In the genomic region with DNA sequence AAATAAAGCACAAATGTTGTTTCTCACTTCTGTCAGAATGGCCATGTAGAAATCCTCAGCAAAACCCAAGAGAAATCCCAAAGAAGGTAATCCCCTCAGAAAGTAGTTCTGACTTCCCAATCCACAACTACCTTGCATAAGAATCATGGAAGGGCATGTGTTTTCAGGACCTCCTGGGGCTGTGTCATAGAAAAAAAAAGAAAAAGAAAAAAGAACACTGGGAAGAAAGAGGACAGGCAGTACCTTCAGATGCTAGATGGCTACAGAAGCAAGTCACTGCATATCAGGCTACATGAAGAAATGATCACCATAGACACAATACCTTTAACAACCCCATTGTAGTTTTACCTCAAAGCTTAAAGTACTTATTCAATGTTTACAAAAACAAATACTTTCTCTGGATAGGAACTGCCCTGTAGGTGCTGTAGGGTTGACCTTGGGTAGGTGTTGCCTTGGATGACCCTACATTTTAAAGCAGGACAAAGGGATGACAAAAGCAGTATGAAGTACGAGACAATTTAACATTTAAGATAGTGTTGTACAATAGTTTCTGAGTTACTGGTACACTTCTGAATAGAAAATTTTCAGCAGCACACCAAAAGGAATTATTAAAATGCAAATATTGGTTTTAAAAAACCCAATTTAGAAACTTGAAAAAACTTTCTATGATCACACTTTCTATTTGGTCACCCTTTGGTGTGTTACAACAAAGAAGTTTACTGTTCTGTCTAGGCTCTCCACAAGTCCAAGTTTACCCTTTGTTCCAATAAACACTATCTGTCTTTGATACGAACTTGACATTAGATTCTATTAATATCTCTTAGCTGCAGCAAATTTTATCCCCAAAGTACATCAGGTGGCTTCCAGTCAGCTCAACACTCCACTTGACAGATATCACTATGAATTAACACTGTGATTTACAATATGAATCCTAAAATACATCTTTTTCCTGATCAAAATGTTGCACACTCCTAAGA, we compare ENCODE assay signal across 12 cellular contexts. TPM values are rescaled to one million over a fixed set of nuclear protein-coding genes. Genes with fewer than 3 reads are reported as not detected.
DNase-seq lines count a peak whose midpoint lies in the region; ATAC-seq and TF ChIP-seq lines count a peak whose summit lies in the region.
"Had no signal": no experiment of that assay in that cellular context is flagged by ENCODE, and none has a peak within 500 bp of the region (broad histone marks: within the 10 kb centered on the region; RNA-seq: fewer than 3 reads in every experiment).

No MANE protein-coding gene starts in this region.

- WGBS in psoas muscle, 3 donors, result 43 to 54% (median 43%) methylated on average over 2 of the region's 2 CpGs

- H3K36me3 Mint-ChIP-seq in Calu3 (ENCODE audit: insufficient read depth, unreplicated experiment), result peaks cover 19% of the 10 kb centered on the region

- H3K27me3 ChIP-seq in H7 (ENCODE audit: control insufficient read depth, insufficient read depth, low read length) (no peaks in the 10 kb centered on the region), left ventricle myocardium inferior (ENCODE audit: low read depth) (no peaks in the 10 kb centered on the region), psoas muscle (ENCODE audit: insufficient read depth in 3 of 3, low read length in 2 of 3) (no peaks in the 10 kb centered on the region)
- H3K27me3 ChIP-seq: breast epithelium, tibial artery had no signal

- no peak overlapping the region for H3K4me3 Mint-ChIP-seq in Calu3 (ENCODE audit: low read depth, unreplicated experiment)

- no peak for TF ChIP-seq CTCF in VCaP (conservative IDR thresholded peaks at IDR 0.05)
- no peak for TF ChIP-seq CTCF in left ventricle myocardium inferior (IDR thresholded peaks at IDR 0.05; ENCODE audit: borderline replicate concordance)
- TF ChIP-seq CTCF in psoas muscle (IDR thresholded peaks at IDR 0.05), result no peak
- TF ChIP-seq CTCF in Calu3 (IDR thresholded peaks at IDR 0.05; ENCODE audit: unreplicated experiment), result no peak

- H3K36me3 ChIP-seq in H7 (replicated peaks; ENCODE audit: control insufficient read depth, insufficient read depth, low read length) (no peaks in the 10 kb centered on the region), left ventricle myocardium inferior (no peaks in the 10 kb centered on the region), psoas muscle (ENCODE audit: insufficient read depth in 1 of 2, low read depth in 1 of 2) (peaks cover 0 to 5% of the 10 kb centered on the region in 2 donors)
- H3K36me3 ChIP-seq: breast epithelium, tibial artery had no signal

- peak overlapping the region; percentile 70 for H3K27ac ChIP-seq in VCaP
- peak overlapping the region; percentile 81 for H3K27ac ChIP-seq in left ventricle myocardium inferior (replicated peaks)
- H3K27ac ChIP-seq in psoas muscle, result peak overlapping the region; percentile 20
- H3K27ac ChIP-seq: breast epithelium, parathyroid adenoma, tibial artery had no signal

- no peaks in the 10 kb centered on the region for H3K9me3 ChIP-seq in left ventricle myocardium inferior (replicated peaks)
- no peaks in the 10 kb centered on the region for H3K9me3 ChIP-seq in psoas muscle
- H3K9me3 ChIP-seq: breast epithelium, tibial artery had no signal

- H3K9me3 Mint-ChIP-seq in Calu3 (ENCODE audit: low read depth, unreplicated experiment), result no peaks in the 10 kb centered on the region

- no peaks in the 10 kb centered on the region for H3K27me3 Mint-ChIP-seq in Calu3 (ENCODE audit: unreplicated experiment)

- H3K4me1 ChIP-seq in left ventricle myocardium inferior (peaks cover 85% of the 10 kb centered on the region), psoas muscle (peaks cover 49% of the 10 kb centered on the region)
- H3K4me1 ChIP-seq: parathyroid adenoma had no signal

- CTCF ChIA-PET in Calu3 (lab: Charles Lee), result no interaction called here

- intact Hi-C loops in left ventricle myocardium inferior (cut with micrococcal nuclease), result no loop called here
- intact Hi-C loops in psoas muscle (cut with DNase I), result loop anchor here in 1 of 2 donors (5.0 kb wide), 1 partner anchor 36 kb away; no protein-coding TSS in a partner anchor
- intact Hi-C loops in Calu3 (cut with micrococcal nuclease; ENCODE audit: unreplicated experiment), result no loop called here

- no peak overlapping the region for H3K27ac Mint-ChIP-seq in Calu3 (ENCODE audit: unreplicated experiment)

- ATAC-seq in psoas muscle (peak in 1 of 4 donors; percentile 51), GM18873 (IDR thresholded peaks at IDR 0.05; ENCODE audit: low FRiP score, unreplicated experiment) (no peak)

- peaks cover 16% of the 10 kb centered on the region for H3K4me1 Mint-ChIP-seq in Calu3 (ENCODE audit: low read depth, unreplicated experiment)

- BruUV-seq in Calu3 (replicated peaks; lab: Mats Ljungman, UMichigan), result no TSS peak

- H3K4me3 ChIP-seq in H7 (ENCODE audit: insufficient read depth, low read depth, low read length) (no peak overlapping the region), left ventricle myocardium inferior (no peak overlapping the region), psoas muscle (no peak overlapping the region)
- H3K4me3 ChIP-seq: breast epithelium, tibial artery had no signal

- DNase-seq in H7 (peak; percentile 44), left ventricle myocardium inferior (no peak), psoas muscle (no peak), NCI-H345 (lab: John Stamatoyannopoulos, UW) (no peak), Calu3 (no peak)
- DNase-seq: activated naive CD4-positive, alpha-beta T cell treated with Interleukin-2 at 50 U/mL for 16 hours; tibial artery had no signal

RNA-seq across cellular contexts. Expression of a gene that starts 5.0 kb away (rescaled TPM):
- 57.0 and 77.0 TPM in 2 replicates for total RNA-seq in H7 (2014; rRNA removed; shearing (Covaris generic))
- 12.5 TPM for total RNA-seq in left ventricle myocardium inferior
- total RNA-seq in psoas muscle, result 10 to 100 TPM in 2 of 4 donors, 1 to 10 TPM in 2; 6.4 to 13.7 (median 10.2) TPM
- 10 to 100 TPM in 2 of 3 donors, 1 to 10 TPM in 1; 9.7 to 26.2 (median 13.6) TPM for polyA plus RNA-seq in psoas muscle
- total RNA-seq in Calu3 (2022), result 17.6 and 21.8 TPM in 2 replicates

RNA-seq across cellular contexts. Expression of a gene that starts 23.4 kb away (rescaled TPM):
- 49.0 and 52.5 TPM in 2 replicates for total RNA-seq in H7 (2014; rRNA removed; shearing (Covaris generic))
- 0.44 TPM for total RNA-seq in left ventricle myocardium inferior
- total RNA-seq in psoas muscle, result 1 to 10 TPM in 2 of 4 donors, under 1 TPM in 2; 0.19 to 1.7 (median 0.60) TPM
- polyA plus RNA-seq in psoas muscle, result under 1 TPM; 0.10 to 0.27 (median 0.12) TPM
- 0.59 and 0.78 TPM in 2 replicates for total RNA-seq in Calu3 (2022)
- total RNA-seq: fibroblast of villous mesenchyme had no signal

Comparison
In these comparisons a context has a peak if more than half of its experiments do, and no peak if none do; other contexts are left out.
1. H3K27ac ChIP-seq: peak in every context shown above with its lines; median percentile 81 in left ventricle myocardium inferior; 70 in VCaP; 20 in psoas muscle.
2. RNA of a gene that starts 23.4 kb away (total RNA-seq): 49.0 to 52.5 TPM in H7; 0.19 to 1.7 TPM in psoas muscle, 0.59 to 0.78 TPM in Calu3 and 0.44 TPM in left ventricle myocardium inferior (single experiment); every median in the first group is over 10 times any median in the second.